ENCODE assay signal across 8 cellular contexts in genomic region chr16:79600636-79601091, GRCh38. TPM values are rescaled to one million over a fixed set of nuclear protein-coding genes. Genes with fewer than 3 reads are reported as not detected.
A peak's percentile ranks its signal among the peaks of the same experiment; 100 is the strongest.
DNase-seq lines count a peak whose midpoint lies in the region; ATAC-seq, FAIRE-seq and TF ChIP-seq lines count a peak whose summit lies in the region.

Gene MAF, minus strand, starts transcription at chr16:79600737. Its CDS starts 835 bp downstream, at chr16:79599902.

- CTCF ChIA-PET in Caco-2 (lab: Charles Lee) = interaction anchor here (0.6 to 2.1 kb wide), 8 partner anchors 8 to 866 kb away, joined by 3 to 13 read pairs (median 4); no protein-coding TSS in a partner anchor

- POLR2A ChIA-PET in Caco-2 (lab: Charles Lee) = no interaction called here

- DNase-seq in Caco-2 (peak; percentile 89 to 91), mucosa of descending colon (peak; percentile 90 to 98 (median 95)), H54 (ENCODE audit: insufficient read length, low spot score) (no peak)
- peak; percentile 87 for DNase-seq in activated T-helper 1 cell treated with anti-CD3 and anti-CD28 coated beads, Interleukin-12 subunit alpha, Interleukin-12 subunit beta, Interleukin-2, Interleukin-4 antibody, amounts not matched to agents 30 ng/mL and 10 ng/mL and 1 ng/mL, durations not matched to agents 14 hours and 24 hours and 36 hours (ENCODE audit: low spot score)
- peak; percentile 62 to 76 for DNase-seq in stimulated activated CD8-positive, alpha-beta memory T cell treated with anti-CD3 and anti-CD28 coated beads, Interleukin-15, amount 100 ng/mL, for 4 hours (ENCODE audit: low read depth in 2 of 2)

- intact Hi-C loops in Caco-2 (cut with micrococcal nuclease; ENCODE audit: unreplicated experiment) = loop anchor here (2.0 to 5.0 kb wide), 4 partner anchors 166 to 1478 kb away; no protein-coding TSS in a partner anchor
- intact Hi-C loops in activated T-helper 1 cell treated with anti-CD3 and anti-CD28 coated beads, Interleukin-12 subunit alpha, Interleukin-12 subunit beta, Interleukin-2, Interleukin-4 antibody, amounts not matched to agents 30 ng/mL and 10 ng/mL and 1 ng/mL, durations not matched to agents 14 hours and 24 hours and 36 hours (cut with micrococcal nuclease) = loop anchor here (1.0 to 10.0 kb wide), 10 partner anchors 40 to 1478 kb away; partner anchors contain the start of gene CDYL2
- intact Hi-C loops in mucosa of descending colon (cut with DNase I, micrococcal nuclease) = loop anchor here in 1 of 2 donors (5.0 kb wide), 1 partner anchor 1098 kb away; no protein-coding TSS in a partner anchor

- H3K4me1 ChIP-seq in Caco-2 (peaks cover 9% of the 10 kb centered on the region), mucosa of descending colon (ENCODE audit: low read depth) (peaks cover 8% of the 10 kb centered on the region)

- TF ChIP-seq CTCF in Caco-2 (IDR thresholded peaks at IDR 0.05; ENCODE audit: insufficient read depth in 1 of 2, low read depth in 1 of 2, low read length in 1 of 2, severe bottlenecking in 1 of 2, unreplicated experiment in 1 of 2) (no peak), mucosa of descending colon (IDR thresholded peaks at IDR 0.05) (no peak)

- H3K4me3 ChIP-seq in Caco-2 (ENCODE audit: low read depth, low read length) (peak within 1 kb of the TSS; percentile 56), mucosa of descending colon (peak within 1 kb of the TSS; percentile 47)

- H3K4me3 Mint-ChIP-seq in Caco-2 (ENCODE audit: unreplicated experiment) = peak within 1 kb of the TSS; percentile 96
- peak within 1 kb of the TSS; percentile 95 for H3K4me3 Mint-ChIP-seq in activated T-helper 1 cell treated with anti-CD3 and anti-CD28 coated beads, Interleukin-12 subunit alpha, Interleukin-12 subunit beta, Interleukin-2, Interleukin-4 antibody, amounts not matched to agents 30 ng/mL and 10 ng/mL and 1 ng/mL, durations not matched to agents 14 hours and 24 hours and 36 hours

- no peak for FAIRE-seq in H54 (lab: Jason Lieb, UNC)

- no TSS peak for BruUV-seq in Caco-2 (replicated peaks; lab: Mats Ljungman, UMichigan)

- H3K4me1 Mint-ChIP-seq in Caco-2 (ENCODE audit: low read depth, unreplicated experiment) = peaks cover 6% of the 10 kb centered on the region
- peaks cover 46% of the 10 kb centered on the region for H3K4me1 Mint-ChIP-seq in activated T-helper 1 cell treated with anti-CD3 and anti-CD28 coated beads, Interleukin-12 subunit alpha, Interleukin-12 subunit beta, Interleukin-2, Interleukin-4 antibody, amounts not matched to agents 30 ng/mL and 10 ng/mL and 1 ng/mL, durations not matched to agents 14 hours and 24 hours and 36 hours (ENCODE audit: low read depth)

- peaks cover 28% of the 10 kb centered on the region for H3K27me3 Mint-ChIP-seq in Caco-2 (ENCODE audit: insufficient read depth, unreplicated experiment)
- peaks cover 7% of the 10 kb centered on the region for H3K27me3 Mint-ChIP-seq in activated T-helper 1 cell treated with anti-CD3 and anti-CD28 coated beads, Interleukin-12 subunit alpha, Interleukin-12 subunit beta, Interleukin-2, Interleukin-4 antibody, amounts not matched to agents 30 ng/mL and 10 ng/mL and 1 ng/mL, durations not matched to agents 14 hours and 24 hours and 36 hours (ENCODE audit: insufficient read depth)

- no peak for TF ChIP-seq POLR2A in H54 (IDR thresholded peaks at IDR 0.05; ENCODE audit: low read depth, low read length)

- peak within 1 kb of the TSS; percentile 58 for H3K27ac Mint-ChIP-seq in Caco-2 (ENCODE audit: unreplicated experiment)
- H3K27ac Mint-ChIP-seq in activated T-helper 1 cell treated with anti-CD3 and anti-CD28 coated beads, Interleukin-12 subunit alpha, Interleukin-12 subunit beta, Interleukin-2, Interleukin-4 antibody, amounts not matched to agents 30 ng/mL and 10 ng/mL and 1 ng/mL, durations not matched to agents 14 hours and 24 hours and 36 hours = peak within 1 kb of the TSS; percentile 98

- no peaks in the 10 kb centered on the region for H3K36me3 ChIP-seq in Caco-2 (ENCODE audit: control insufficient read depth, insufficient read depth, low read length)
- no peaks in the 10 kb centered on the region for H3K36me3 ChIP-seq in mucosa of descending colon (ENCODE audit: low read depth)

- H3K9me3 Mint-ChIP-seq in Caco-2 (ENCODE audit: unreplicated experiment) = no peaks in the 10 kb centered on the region
- H3K9me3 Mint-ChIP-seq in activated T-helper 1 cell treated with anti-CD3 and anti-CD28 coated beads, Interleukin-12 subunit alpha, Interleukin-12 subunit beta, Interleukin-2, Interleukin-4 antibody, amounts not matched to agents 30 ng/mL and 10 ng/mL and 1 ng/mL, durations not matched to agents 14 hours and 24 hours and 36 hours = no peaks in the 10 kb centered on the region

- peaks cover 5% of the 10 kb centered on the region for H3K27me3 ChIP-seq in Caco-2 (replicated peaks; ENCODE audit: control insufficient read depth, insufficient read depth, low read length)

- H3K36me3 Mint-ChIP-seq in Caco-2 (ENCODE audit: insufficient read depth, unreplicated experiment) = peaks cover 18% of the 10 kb centered on the region
- peaks cover 26% of the 10 kb centered on the region for H3K36me3 Mint-ChIP-seq in activated T-helper 1 cell treated with anti-CD3 and anti-CD28 coated beads, Interleukin-12 subunit alpha, Interleukin-12 subunit beta, Interleukin-2, Interleukin-4 antibody, amounts not matched to agents 30 ng/mL and 10 ng/mL and 1 ng/mL, durations not matched to agents 14 hours and 24 hours and 36 hours (ENCODE audit: low read depth)

- ATAC-seq in HG03520 (IDR thresholded peaks at IDR 0.05; ENCODE audit: unreplicated experiment) (peak; percentile 56), esophagus mucosa (peak; percentile 93), mucosa of descending colon (peak; percentile 94)

- H3K9me3 ChIP-seq in Caco-2 (no peaks in the 10 kb centered on the region), mucosa of descending colon (no peaks in the 10 kb centered on the region)

TF ChIP-seq in PFSK-1, 5 proteins besides CTCF, POLR2A, EP300 and RAD21:
- TF ChIP-seq POLR2AphosphoS5 (IDR thresholded peaks at IDR 0.05; ENCODE audit: low read depth, low read length) (peak; percentile 85; the same call in 1 of the 2 replicates), TAF1 (IDR thresholded peaks at IDR 0.05; ENCODE audit: borderline replicate concordance, insufficient read depth, low read length) (peak; percentile 58; the same call in 1 of the 2 replicates), REST (IDR thresholded peaks at IDR 0.05; ENCODE audit: insufficient read depth in 1 of 2, low read depth in 2 of 2, low read length in 2 of 2) (no peak; a peak in 1 of 4 replicates), FOXP2 (optimal IDR thresholded peaks at IDR 0.05; ENCODE audit: borderline replicate concordance, extremely low read depth, extremely low read length, insufficient read depth) (no peak), SIN3A (IDR thresholded peaks at IDR 0.05; ENCODE audit: borderline replicate concordance, insufficient read depth, low read length) (peak; percentile 100)

RNA-seq across cellular contexts. Expression of gene MAF, which starts in this region (rescaled TPM):
- 3.6 and 4.2 TPM in 2 replicates for total RNA-seq in Caco-2 (2022)
- 38.1 TPM for polyA plus RNA-seq in PFSK-1 (2012; ENCODE audit: insufficient read length, low read depth)
- total RNA-seq in activated T-helper 1 cell treated with anti-CD3 and anti-CD28 coated beads, Interleukin-12 subunit alpha, Interleukin-12 subunit beta, Interleukin-2, Interleukin-4 antibody, amounts not matched to agents 30 ng/mL and 10 ng/mL and 1 ng/mL, durations not matched to agents 14 hours and 24 hours and 36 hours = 90.5 and 95.5 TPM in 2 replicates
- 27.2 TPM for total RNA-seq in esophagus mucosa
- total RNA-seq in mucosa of descending colon = 10 to 100 TPM; 17.7 to 48.1 (median 25.1) TPM
